8 cellular contexts compared by ENCODE assay signal in the genomic region with DNA sequence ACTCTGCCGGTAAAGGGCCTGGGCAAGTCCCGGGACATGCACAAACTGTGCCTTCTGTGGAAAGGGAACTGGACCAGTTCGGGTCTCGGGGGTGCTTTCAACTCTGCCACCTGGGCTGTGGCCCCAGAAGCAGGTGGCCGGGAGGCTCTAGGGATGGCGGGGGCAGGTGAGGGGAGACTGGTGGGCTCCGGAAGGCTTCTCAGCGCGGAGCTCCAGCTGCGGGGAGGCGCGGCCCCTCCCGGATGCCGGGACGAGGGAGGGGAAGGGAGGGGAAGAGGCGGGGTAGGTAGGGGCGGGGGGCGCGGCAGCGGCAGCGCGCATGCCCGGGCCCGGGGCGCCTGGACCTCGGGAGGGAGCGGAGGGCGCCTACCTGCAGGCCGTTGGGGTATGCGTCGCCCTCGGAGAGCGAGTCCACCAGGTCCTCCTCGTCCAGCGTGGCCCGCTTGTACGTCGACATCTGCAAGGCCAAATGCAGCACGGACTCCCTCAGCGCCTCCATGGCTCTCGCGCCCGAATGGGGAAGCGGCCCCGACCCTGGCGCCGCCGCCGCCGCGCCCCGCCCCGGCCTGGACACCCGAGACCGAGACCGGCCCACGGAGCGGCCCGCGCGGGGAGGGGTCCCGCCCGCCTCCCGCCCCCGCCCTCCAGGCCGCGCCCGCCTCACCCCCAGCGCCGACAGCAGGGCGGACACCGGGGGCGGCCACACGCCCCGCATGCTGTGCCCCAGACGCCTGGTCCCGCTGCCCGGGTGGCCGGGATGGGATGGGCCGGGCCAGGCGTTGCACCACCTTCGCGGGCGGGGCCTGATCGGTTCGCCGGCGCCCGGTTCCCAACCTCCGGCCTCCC. TPM values are rescaled to one million over a fixed set of nuclear protein-coding genes. Genes with fewer than 3 reads are reported as not detected.
A peak's percentile ranks its signal among the peaks of the same experiment; 100 is the strongest.
DNase-seq lines count a peak whose midpoint lies in the region; ATAC-seq, FAIRE-seq and TF ChIP-seq lines count a peak whose summit lies in the region.

A gene (minus strand): TSS at position 764 of the 846 bp plus-strand sequence. CDS start 49 bp downstream, at position 715.

- ATAC-seq in K562 (no peak), GM21390 (IDR thresholded peaks at IDR 0.05; ENCODE audit: unreplicated experiment) (no peak), GM18498 (IDR thresholded peaks at IDR 0.05; ENCODE audit: unreplicated experiment) (no peak)

- H2AFZ ChIP-seq in K562 (ENCODE audit: low read depth, low read length) = no peak within 1 kb of the TSS

- H3K27ac ChIP-seq in K562 (ENCODE audit: extremely low read depth, low read depth, low read length) (no peak within 1 kb of the TSS), small intestine (ENCODE audit: low read depth in 1 of 2, low read length in 1 of 2) (peak within 1 kb of the TSS; percentile 2 to 73)

- in situ Hi-C loops in K562 (cut with MboI) = no loop called here

- no peak for FAIRE-seq in K562 (lab: Jason Lieb, UNC)
- FAIRE-seq in small intestine (lab: Jason Lieb, UNC) = no peak

- CTCF ChIA-PET in K562 (lab: Yijun Ruan, JAX; ENCODE audit: low intra/inter-chr PET ratio) = no interaction called here

- no peaks in the 10 kb centered on the region for H3K79me2 ChIP-seq in K562 (ENCODE audit: control insufficient read depth, insufficient read depth, low read length)

- no peaks in the 10 kb centered on the region; a peak in 1 of 5 replicates for H3K27me3 ChIP-seq in K562 (ENCODE audit: control insufficient read depth in 2 of 2, insufficient read depth in 2 of 2, low read length in 2 of 2)
- H3K27me3 ChIP-seq in small intestine (ENCODE audit: control insufficient read depth in 2 of 2, insufficient read depth in 2 of 2, low read length in 2 of 2) = no peaks in the 10 kb centered on the region

- TF ChIP-seq EP300 in K562 (IDR thresholded peaks at IDR 0.05; ENCODE audit: low read length) = no peak

- intact Hi-C loops in K562 (cut with micrococcal nuclease) = no loop called here

- peaks cover 47% of the 10 kb centered on the region for H4K20me1 ChIP-seq in K562 (replicated peaks; ENCODE audit: control insufficient read depth, insufficient read depth, low read length)

- no peak within 1 kb of the TSS for H3K4me2 ChIP-seq in K562 (ENCODE audit: insufficient read depth, low read length)

- H3K36me3 ChIP-seq in K562 (ENCODE audit: control insufficient read depth, insufficient read depth, low read length) (no peaks in the 10 kb centered on the region), small intestine (ENCODE audit: control insufficient read depth in 2 of 2, insufficient read depth in 2 of 2, low read length in 2 of 2) (peaks cover 0 to 2% of the 10 kb centered on the region in 2 donors)

- no TSS peak for BruUV-seq in K562 (replicated peaks; lab: Mats Ljungman, UMichigan)

- POLR2A ChIA-PET in K562 (lab: Yijun Ruan, JAX) = interaction anchor here (0.6 to 1.9 kb wide), 3 partner anchors 18 to 35 kb away, joined by 3 to 4 read pairs (median 3); no protein-coding TSS in a partner anchor

- peaks cover 4 to 8% of the 10 kb centered on the region in 2 experiments; a peak in 3 of 5 replicates for H3K4me1 ChIP-seq in K562 (replicated peaks in 1 of 2; ENCODE audit: control insufficient read depth in 2 of 2, insufficient read depth in 2 of 2, low read length in 2 of 2)
- peaks cover 0 to 15% of the 10 kb centered on the region in 2 donors for H3K4me1 ChIP-seq in small intestine (ENCODE audit: control insufficient read depth in 2 of 2, insufficient read depth in 1 of 2, low read depth in 1 of 2, low read length in 1 of 2)

- WGBS in K562 (ENCODE audit: insufficient coverage, low coverage, missing lambda C conversion rate) = 69% methylated on average over 25 of the region's 90 CpGs
- 1 to 2% (median 1%) methylated on average over 39 to 90 of the region's 90 CpGs for WGBS in small intestine, 3 donors

- no peak within 1 kb of the TSS for H3K9ac ChIP-seq in K562 (ENCODE audit: insufficient read depth in 1 of 2, low read depth in 2 of 2, low read length in 2 of 2)

- TF ChIP-seq POLR2A in K562 (conservative IDR thresholded peaks at IDR 0.05) = no peak

- no peak for TF ChIP-seq CTCF in K562 (IDR thresholded peaks at IDR 0.05 in 2 of 3, conservative IDR thresholded peaks at IDR 0.05 in 1 of 3; ENCODE audit: insufficient read depth in 2 of 3, low read depth in 1 of 3, low read length in 3 of 3)

- peak; percentile 8 for DNase-seq in NOMO-1 treated with DMSO at 0.1 percent for 48 hours (lab: John Stamatoyannopoulos, UW; ENCODE audit: unreplicated experiment)
- DNase-seq in NOMO-1 treated with dmso at 0.1 percent for 144 hours (lab: John Stamatoyannopoulos, UW; ENCODE audit: unreplicated experiment) = no peak
- peak; percentile 42 for DNase-seq in SW480 (ENCODE audit: low spot score)
- DNase-seq in K562 (ENCODE audit: extremely low read depth in 1 of 4, low spot score in 3 of 4) = peak in 2 of 4 experiments; percentile 66 to 68
- peak; percentile 39 for DNase-seq in small intestine

- H3K4me3 ChIP-seq in K562 = no peak within 1 kb of the TSS
- peak within 1 kb of the TSS; percentile 66 for H3K4me3 ChIP-seq in iPS-18c (ENCODE audit: insufficient read depth, low read depth, low read length)
- H3K4me3 ChIP-seq in small intestine (ENCODE audit: low read depth in 1 of 2, low read length in 2 of 2) = peak within 1 kb of the TSS; percentile 64 to 78

- no peak for TF ChIP-seq RAD21 in K562 (CRISPR knock-in tag; conservative IDR thresholded peaks at IDR 0.05 in 1 of 2, IDR thresholded peaks at IDR 0.05 in 1 of 2)

- H3K9me3 ChIP-seq in K562 (replicated peaks; ENCODE audit: control insufficient read depth, insufficient read depth, low read depth, low read length) = no peaks in the 10 kb centered on the region
- H3K9me3 ChIP-seq in iPS-18c (ENCODE audit: control insufficient read depth, insufficient read depth, low read length) = peaks cover 2% of the 10 kb centered on the region
- no peaks in the 10 kb centered on the region for H3K9me3 ChIP-seq in small intestine (ENCODE audit: control insufficient read depth, low read depth)

- H3K9me1 ChIP-seq in K562 (ENCODE audit: control insufficient read depth, insufficient read depth, low read length) = no peaks in the 10 kb centered on the region

TF ChIP-seq in K562, 482 proteins besides CTCF, POLR2A, EP300 and RAD21:
- TF ChIP-seq TCFL5 (CRISPR knock-in tag; conservative IDR thresholded peaks at IDR 0.05) (no peak), NRF1 (conservative IDR thresholded peaks at IDR 0.05 in 1 of 2, IDR thresholded peaks at IDR 0.05 in 1 of 2) (peak; percentile 42 to 50; a peak in 3 of 4 replicates), MECOM (CRISPR knock-in tag; IDR thresholded peaks at IDR 0.05) (no peak)

RNA-seq across cellular contexts. Expression of the gene that starts here (rescaled TPM):
- total RNA-seq in K562 (2011; cell fraction: chromatin; rRNA removed; ENCODE audit: low replicate concordance) = 46.9 and 72.4 TPM in 2 replicates
- 41.5 and 47.5 TPM in 2 replicates for total RNA-seq in K562 (2011; cell fraction: nucleolus; rRNA removed)
- 38.9 and 42.0 TPM in 2 replicates for total RNA-seq in K562 (2011; cell fraction: nucleoplasm; rRNA removed)
- total RNA-seq in K562 (2014; rRNA removed) = 18.8 and 21.3 TPM in 2 replicates
- total RNA-seq in K562 (2014; rRNA removed; fragmentation: Illumina TruSeq; extraction: Trizol) = 11.0 and 14.5 TPM in 2 replicates
- 5.3 and 6.9 TPM in 2 replicates for total RNA-seq in K562 (2015; rRNA removed; fragmentation: Illumina TruSeq; extraction: Trizol)
- 31.6 and 34.8 TPM in 2 replicates for total RNA-seq in K562 (2021)
- polyA plus RNA-seq in K562 (2011; rRNA removed) = 10.3 and 26.8 TPM in 2 replicates
- polyA plus RNA-seq in K562 (2011; cell fraction: cytosol; rRNA removed) = 5.5 and 9.8 TPM in 2 replicates
- 12.7 and 17.7 TPM in 2 replicates for polyA plus RNA-seq in K562 (2011; cell fraction: nucleus; rRNA removed)
- 20.2 and 46.9 TPM in 2 replicates for polyA plus RNA-seq in K562 (2012)
- 29.7 and 30.8 TPM in 2 replicates for polyA plus RNA-seq in K562 (2014; fragmentation: Illumina TruSeq; extraction: Trizol)
- polyA plus RNA-seq in K562 (2014; fragmentation: Nextera tagmentation; extraction: Ambion mirVana) = under 1 TPM; 0.56 to 0.61 TPM
- polyA plus RNA-seq in K562 (2014; rRNA removed) = 10.1 and 12.1 TPM in 2 replicates
- polyA minus RNA-seq in K562 (2011; rRNA and poly(A)+ RNA removed) = 9.1 and 14.0 TPM in 2 replicates
- polyA minus RNA-seq in K562 (2011; cell fraction: cytosol; rRNA and poly(A)+ RNA removed) = 9.9 and 13.4 TPM in 2 replicates
- 9.1 and 11.0 TPM in 2 replicates for polyA minus RNA-seq in K562 (2011; cell fraction: nucleus; rRNA and poly(A)+ RNA removed)
- polyA plus RNA-seq in small intestine = 10 to 100 TPM; 20.8 to 58.1 (median 22.7) TPM
